In the genomic region with DNA sequence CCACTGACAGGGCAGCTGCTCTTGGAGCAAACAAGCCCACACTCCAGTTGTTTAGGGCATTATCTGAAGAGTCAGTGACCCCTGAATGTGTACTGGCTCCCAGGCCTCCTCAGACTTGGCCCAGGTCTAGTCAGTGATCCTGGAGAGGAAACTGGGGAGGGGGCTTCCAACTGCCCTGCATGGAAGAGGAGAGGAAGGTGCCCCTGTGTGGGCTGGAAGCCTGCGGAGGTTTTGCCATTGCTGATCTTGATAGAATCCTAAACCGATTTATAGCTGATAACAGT, we compare ENCODE assay signal across 11 cellular contexts.
"Had no signal": no experiment of that assay in that cellular context is flagged by ENCODE, and none has a peak within 500 bp of the region (broad histone marks: within the 10 kb centered on the region; RNA-seq: fewer than 3 reads in every experiment).

No MANE protein-coding gene starts in this region.

- H3K4me1 ChIP-seq: ascending aorta, breast epithelium, lower lobe of right lung, uterus had no signal

- H3K27ac ChIP-seq: ascending aorta, breast epithelium, epithelial cell of prostate, hepatocyte, lower lobe of right lung, spleen, tibial nerve, uterus had no signal

- H3K27me3 Mint-ChIP-seq: activated naive CD4-positive, alpha-beta T cell treated with anti-CD3 and anti-CD28 coated beads, Interleukin-2, amount 10 ng/mL, durations not matched to agents 7 days and 5 days; dendritic cell treated with granulocyte-macrophage colony-stimulating factor and Interleukin-4, amounts not matched to agents 40 ng/mL and 50 ng/mL, for 4 days had no signal

- H3K79me2 ChIP-seq: hepatocyte had no signal

- H3K4me2 ChIP-seq: hepatocyte had no signal

- H3K36me3 ChIP-seq: breast epithelium, uterus had no signal

- H3K36me3 Mint-ChIP-seq: activated naive CD4-positive, alpha-beta T cell treated with anti-CD3 and anti-CD28 coated beads, Interleukin-2, amount 10 ng/mL, durations not matched to agents 7 days and 5 days had no signal

- H3K4me3 Mint-ChIP-seq: activated naive CD4-positive, alpha-beta T cell treated with anti-CD3 and anti-CD28 coated beads, Interleukin-2, amount 10 ng/mL, durations not matched to agents 7 days and 5 days; dendritic cell treated with granulocyte-macrophage colony-stimulating factor and Interleukin-4, amounts not matched to agents 40 ng/mL and 50 ng/mL, for 4 days; nephron progenitor cell had no signal

- H3K9me3 ChIP-seq: ascending aorta, breast epithelium, lower lobe of right lung, spleen, tibial nerve, uterus had no signal

- H3K27ac Mint-ChIP-seq: activated naive CD4-positive, alpha-beta T cell treated with anti-CD3 and anti-CD28 coated beads, Interleukin-2, amount 10 ng/mL, durations not matched to agents 7 days and 5 days had no signal

- H3K27me3 ChIP-seq: ascending aorta, breast epithelium, hepatocyte, spleen, tibial nerve, uterus had no signal

- H3K4me3 ChIP-seq: ascending aorta, breast epithelium, hepatocyte, lower lobe of right lung, spleen, tibial nerve, uterus had no signal

- H3K4me1 Mint-ChIP-seq: activated naive CD4-positive, alpha-beta T cell treated with anti-CD3 and anti-CD28 coated beads, Interleukin-2, amount 10 ng/mL, durations not matched to agents 7 days and 5 days had no signal

- H2AFZ ChIP-seq: hepatocyte had no signal

- H3K9me3 Mint-ChIP-seq: activated naive CD4-positive, alpha-beta T cell treated with anti-CD3 and anti-CD28 coated beads, Interleukin-2, amount 10 ng/mL, durations not matched to agents 7 days and 5 days; dendritic cell treated with granulocyte-macrophage colony-stimulating factor and Interleukin-4, amounts not matched to agents 40 ng/mL and 50 ng/mL, for 4 days; nephron progenitor cell had no signal
